In genomic region chr5:81768960-81769452, GRCh38 we compare ENCODE assay signal across 15 cellular contexts. TPM values are rescaled to one million over a fixed set of nuclear protein-coding genes. Genes with fewer than 3 reads are reported as not detected.
DNase-seq lines count a peak whose midpoint lies in the region; ATAC-seq and TF ChIP-seq lines count a peak whose summit lies in the region.
"Had no signal": no experiment of that assay in that cellular context is flagged by ENCODE, and none has a peak within 500 bp of the region (broad histone marks: within the 10 kb centered on the region; RNA-seq: fewer than 3 reads in every experiment).

No MANE protein-coding gene starts in this region.

- H3K27ac ChIP-seq in SJSA1 (peak overlapping the region; percentile 87), tibial artery (peak overlapping the region; percentile 55 to 69)

- H3K4me1 Mint-ChIP-seq in activated naive CD4-positive, alpha-beta T cell treated with anti-CD3 and anti-CD28 coated beads, Interleukin-2, amount 10 ng/mL, durations not matched to agents 7 days and 5 days = no peaks in the 10 kb centered on the region
- H3K4me1 Mint-ChIP-seq: B cell had no signal

- no peaks in the 10 kb centered on the region for H3K36me3 Mint-ChIP-seq in activated naive CD4-positive, alpha-beta T cell treated with anti-CD3 and anti-CD28 coated beads, Interleukin-2, amount 50 U/mL, for 72 hours
- H3K36me3 Mint-ChIP-seq in activated naive CD4-positive, alpha-beta T cell treated with anti-CD3 and anti-CD28 coated beads, Interleukin-2, amount 10 ng/mL, durations not matched to agents 7 days and 5 days = no peaks in the 10 kb centered on the region

- peaks cover 21% of the 10 kb centered on the region for H3K4me1 ChIP-seq in SJSA1 (replicated peaks)
- peaks cover 0 to 27% (median 12%) of the 10 kb centered on the region in 4 donors for H3K4me1 ChIP-seq in tibial artery

- H3K27ac Mint-ChIP-seq in activated naive CD4-positive, alpha-beta T cell treated with anti-CD3 and anti-CD28 coated beads, Interleukin-2, amount 50 U/mL, for 72 hours = no peak overlapping the region
- no peak overlapping the region for H3K27ac Mint-ChIP-seq in activated naive CD4-positive, alpha-beta T cell treated with anti-CD3 and anti-CD28 coated beads, Interleukin-2, amount 10 ng/mL, durations not matched to agents 7 days and 5 days
- H3K27ac Mint-ChIP-seq: B cell; naive thymus-derived CD4-positive, alpha-beta T cell had no signal

- no peaks in the 10 kb centered on the region for H3K27me3 Mint-ChIP-seq in activated naive CD4-positive, alpha-beta T cell treated with anti-CD3 and anti-CD28 coated beads, Interleukin-2, amount 10 ng/mL, durations not matched to agents 7 days and 5 days

- intact Hi-C loops in tibial artery (cut with DNase I; ENCODE audit: low total_unique reads) = no loop called here

- no peaks in the 10 kb centered on the region for H3K27me3 ChIP-seq in SJSA1 (replicated peaks)
- no peaks in the 10 kb centered on the region for H3K27me3 ChIP-seq in tibial artery

- H3K9me3 Mint-ChIP-seq in activated naive CD4-positive, alpha-beta T cell treated with anti-CD3 and anti-CD28 coated beads, Interleukin-2, amount 50 U/mL, for 72 hours = no peaks in the 10 kb centered on the region
- no peaks in the 10 kb centered on the region for H3K9me3 Mint-ChIP-seq in activated naive CD4-positive, alpha-beta T cell treated with anti-CD3 and anti-CD28 coated beads, Interleukin-2, amount 10 ng/mL, durations not matched to agents 7 days and 5 days

- TF ChIP-seq CTCF in fibroblast of pulmonary artery (IDR thresholded peaks at IDR 0.05; ENCODE audit: low read length, missing control alignments) = no peak
- no peak for TF ChIP-seq CTCF in tibial artery (IDR thresholded peaks at IDR 0.05)

- peak; percentile 26 to 41 for ATAC-seq in activated naive CD4-positive, alpha-beta T cell treated with anti-CD3 and anti-CD28 coated beads, Interleukin-2, amount 50 U/mL, for 72 hours
- ATAC-seq: naive thymus-derived CD4-positive, alpha-beta T cell had no signal

- no peaks in the 10 kb centered on the region for H3K9me3 ChIP-seq in SJSA1 (replicated peaks)
- no peaks in the 10 kb centered on the region for H3K9me3 ChIP-seq in tibial artery

- no peak overlapping the region for H3K4me3 ChIP-seq in SJSA1
- H3K4me3 ChIP-seq in fibroblast of pulmonary artery (replicated peaks; ENCODE audit: low read depth, low read length) = no peak overlapping the region
- no peak overlapping the region for H3K4me3 ChIP-seq in tibial artery

- CTCF ChIA-PET in activated naive CD4-positive, alpha-beta T cell treated with anti-CD3 and anti-CD28 coated beads, Interleukin-2, amount 10 ng/mL, durations not matched to agents 7 days and 5 days (lab: Charles Lee) = interaction anchor here (0.8 kb wide), 1 partner anchor 70 kb away, joined by 3 read pairs; no protein-coding TSS in a partner anchor

- H3K36me3 ChIP-seq in SJSA1 = no peaks in the 10 kb centered on the region
- no peaks in the 10 kb centered on the region for H3K36me3 ChIP-seq in tibial artery

- DNase-seq in activated naive CD4-positive, alpha-beta T cell treated with anti-CD3 and anti-CD28 coated beads, Interleukin-2, amount 50 U/mL, for 72 hours (ENCODE audit: low spot score in 2 of 2) = no peak
- no peak for DNase-seq in activated naive CD4-positive, alpha-beta T cell treated with anti-CD3 and anti-CD28 coated beads, Interleukin-2, amount 10 ng/mL, durations not matched to agents 7 days and 5 days
- peak; percentile 47 to 88 for DNase-seq in SJSA1 (ENCODE audit: low read depth in 1 of 2, low spot score in 2 of 2)
- DNase-seq in fibroblast of pulmonary artery (ENCODE audit: low read depth) = peak; percentile 90
- DNase-seq in tibial artery = no peak
- DNase-seq in KG1 (lab: John Stamatoyannopoulos, UW) = no peak
- DNase-seq in Ammon's horn (ENCODE audit: low spot score) = no peak
- no peak for DNase-seq in COLO668 (lab: John Stamatoyannopoulos, UW; ENCODE audit: unreplicated experiment)
- DNase-seq: activated CD4-positive, alpha-beta T cell treated with anti-CD3 and anti-CD28 coated beads, Interleukin-2, amount 50 U/mL, for 4 hours; amygdala; naive thymus-derived CD4-positive, alpha-beta T cell; NCI-H2081; SHP77; stimulated activated CD4-positive, alpha-beta T cell treated with anti-CD3 and anti-CD28 coated beads, Interleukin-2, amount 100 ng/mL, for 48 hours had no signal

- H3K4me3 Mint-ChIP-seq in activated naive CD4-positive, alpha-beta T cell treated with anti-CD3 and anti-CD28 coated beads, Interleukin-2, amount 10 ng/mL, durations not matched to agents 7 days and 5 days = no peak overlapping the region
- H3K4me3 Mint-ChIP-seq: B cell; naive thymus-derived CD4-positive, alpha-beta T cell had no signal

RNA-seq across cellular contexts. Expression of gene SSBP2, which starts 18.1 kb away (rescaled TPM):
- total RNA-seq in activated naive CD4-positive, alpha-beta T cell treated with anti-CD3 and anti-CD28 coated beads, Interleukin-2, amount 50 U/mL, for 72 hours = 10 to 100 TPM in 1 of 2 donors, 1 to 10 TPM in 1; 10.0 to 20.9 TPM
- 0.81 and 4.7 TPM in 2 replicates for total RNA-seq in SJSA1 (2014; rRNA removed; shearing (Covaris generic))

Comparison
In these comparisons a context has a peak if more than half of its experiments do, and no peak if none do; other contexts are left out.
1. DNase-seq: peak in SJSA1 (2 of 2) and fibroblast of pulmonary artery (single experiment); none in activated naive CD4-positive, alpha-beta T cell treated with anti-CD3 and anti-CD28 coated beads, Interleukin-2, amount 50 U/mL, for 72 hours (0 of 2), activated naive CD4-positive, alpha-beta T cell treated with anti-CD3 and anti-CD28 coated beads, Interleukin-2, amount 10 ng/mL, durations not matched to agents 7 days and 5 days (single experiment), tibial artery (0 of 2), KG1 (single experiment), Ammon's horn (single experiment) and COLO668 (single experiment).